ENCODE assay signal across 9 cellular contexts in the genomic region with DNA sequence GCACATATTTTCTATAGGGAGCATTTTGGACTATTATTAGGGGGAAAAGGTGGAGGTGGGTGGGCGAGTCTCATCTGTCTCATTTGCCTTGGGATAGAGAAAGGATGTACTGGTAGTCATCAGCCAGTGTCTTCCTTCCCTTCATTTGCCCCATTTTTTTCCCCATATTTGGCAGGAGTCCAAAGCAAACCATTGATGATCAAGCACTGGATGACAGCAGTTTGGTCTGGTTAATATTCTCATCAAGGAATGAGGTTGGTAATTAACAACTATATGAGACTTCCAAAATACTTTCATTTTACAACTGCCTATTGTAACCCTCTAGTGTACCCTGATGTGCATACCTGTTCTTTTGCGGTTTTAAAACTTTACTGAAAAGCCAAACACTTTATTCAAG. TPM values are rescaled to one million over a fixed set of nuclear protein-coding genes. Genes with fewer than 3 reads are reported as not detected.
"Had no signal": no experiment of that assay in that cellular context is flagged by ENCODE, and none has a peak within 500 bp of the region (broad histone marks: within the 10 kb centered on the region; RNA-seq: fewer than 3 reads in every experiment).

No MANE protein-coding gene starts in this region.

- H3K9me3 Mint-ChIP-seq: activated CD4-positive, alpha-beta memory T cell treated with anti-CD3 and anti-CD28 coated beads, Interleukin-2, amount 10 ng/mL, durations not matched to agents 7 days and 5 days; T-helper 2 cell treated with Interferon-gamma antibody and Interleukin-4, amounts not matched to agents 5 μg/mL and 100 μg/mL, for 36 hours had no signal

- H3K36me3 Mint-ChIP-seq: activated naive CD8-positive, alpha-beta T cell treated with anti-CD3 and anti-CD28 coated beads, Interleukin-2, amount 10 ng/mL, durations not matched to agents 7 days and 5 days had no signal

- ATAC-seq: activated T-cell treated with anti-CD3 and anti-CD28 coated beads, Interleukin-2, amount 50 U/mL, for 72 hours had no signal

- H3K4me1 Mint-ChIP-seq: activated CD4-positive, alpha-beta memory T cell treated with anti-CD3 and anti-CD28 coated beads, Interleukin-2, amount 10 ng/mL, durations not matched to agents 7 days and 5 days; activated naive CD8-positive, alpha-beta T cell treated with anti-CD3 and anti-CD28 coated beads, Interleukin-2, amount 10 ng/mL, durations not matched to agents 7 days and 5 days had no signal

- H3K27ac Mint-ChIP-seq: activated CD4-positive, alpha-beta memory T cell treated with anti-CD3 and anti-CD28 coated beads, Interleukin-2, amount 10 ng/mL, durations not matched to agents 7 days and 5 days; activated naive CD8-positive, alpha-beta T cell treated with anti-CD3 and anti-CD28 coated beads, Interleukin-2, amount 10 ng/mL, durations not matched to agents 7 days and 5 days; activated T-cell treated with anti-CD3 and anti-CD28 coated beads, Interleukin-2, amount 50 U/mL, for 72 hours; T-helper 2 cell treated with Interferon-gamma antibody and Interleukin-4, amounts not matched to agents 5 μg/mL and 100 μg/mL, for 36 hours had no signal

- H3K4me3 Mint-ChIP-seq: activated CD4-positive, alpha-beta memory T cell treated with anti-CD3 and anti-CD28 coated beads, Interleukin-2, amount 10 ng/mL, durations not matched to agents 7 days and 5 days; activated naive CD8-positive, alpha-beta T cell treated with anti-CD3 and anti-CD28 coated beads, Interleukin-2, amount 10 ng/mL, durations not matched to agents 7 days and 5 days; activated T-cell treated with anti-CD3 and anti-CD28 coated beads, Interleukin-2, amount 50 U/mL, for 72 hours; T-helper 2 cell treated with Interferon-gamma antibody and Interleukin-4, amounts not matched to agents 5 μg/mL and 100 μg/mL, for 36 hours had no signal

- H3K27ac ChIP-seq: heart right ventricle, left ventricle myocardium inferior, right atrium auricular region, vagina had no signal

- DNase-seq: activated CD4-positive, alpha-beta memory T cell treated with anti-CD3 and anti-CD28 coated beads, Interleukin-2, amount 10 ng/mL, durations not matched to agents 7 days and 5 days; activated naive CD8-positive, alpha-beta T cell treated with anti-CD3 and anti-CD28 coated beads, Interleukin-2, amount 10 ng/mL, durations not matched to agents 7 days and 5 days; activated T-cell treated with anti-CD3 and anti-CD28 coated beads, Interleukin-2, amount 50 U/mL, for 72 hours; heart right ventricle; left ventricle myocardium inferior; tibial artery had no signal

RNA-seq across cellular contexts. Expression of a gene that starts 22.6 kb away (rescaled TPM):
- total RNA-seq: activated CD4-positive, alpha-beta memory T cell treated with anti-CD3 and anti-CD28 coated beads, Interleukin-2, amount 10 ng/mL, durations not matched to agents 7 days and 5 days; activated T-cell treated with anti-CD3 and anti-CD28 coated beads, Interleukin-2, amount 50 U/mL, for 72 hours had no signal
